Comparison of ENCODE assay signal across 16 cellular contexts in genomic region chr3:134839990-134840389, GRCh38. TPM values are rescaled to one million over a fixed set of nuclear protein-coding genes. Genes with fewer than 3 reads are reported as not detected.
DNase-seq lines count a peak whose midpoint lies in the region; ATAC-seq and TF ChIP-seq lines count a peak whose summit lies in the region.
"Had no signal": no experiment of that assay in that cellular context is flagged by ENCODE, and none has a peak within 500 bp of the region (broad histone marks: within the 10 kb centered on the region; RNA-seq: fewer than 3 reads in every experiment).

No MANE protein-coding gene starts in this region.

- TF ChIP-seq CTCF in PC-3 (conservative IDR thresholded peaks at IDR 0.05; ENCODE audit: low read depth, low read length) (no peak), nephron progenitor cell (IDR thresholded peaks at IDR 0.05) (no peak), ovary (IDR thresholded peaks at IDR 0.05) (no peak)

- H3K9ac ChIP-seq in PC-3 (ENCODE audit: low read length): no peak overlapping the region

- ATAC-seq in GM18861 (IDR thresholded peaks at IDR 0.05; ENCODE audit: unreplicated experiment) (peak; percentile 62), GM21515 (IDR thresholded peaks at IDR 0.05; ENCODE audit: unreplicated experiment) (peak; percentile 69), HG03175 (IDR thresholded peaks at IDR 0.05; ENCODE audit: unreplicated experiment) (peak; percentile 75), PC-3 (no peak)

- H3K4me3 ChIP-seq in PC-3 (ENCODE audit: low read length) (no peak overlapping the region), ovary (no peak overlapping the region)
- H3K4me3 ChIP-seq: dorsolateral prefrontal cortex, psoas muscle had no signal

- peaks cover 22% of the 10 kb centered on the region for H3K4me1 ChIP-seq in PC-3 (ENCODE audit: insufficient read depth, low read length)
- no peaks in the 10 kb centered on the region for H3K4me1 ChIP-seq in ovary (ENCODE audit: insufficient read depth)

- no peaks in the 10 kb centered on the region for H3K36me3 ChIP-seq in PC-3 (ENCODE audit: low read depth, low read length)
- H3K36me3 ChIP-seq in ovary: no peaks in the 10 kb centered on the region

- no peak for DNase-seq in PC-3
- no peak for DNase-seq in caudate nucleus (lab: John Stamatoyannopoulos, UW)
- DNase-seq in NCI-H1105 treated with DMSO at 0.1 percent for 48 hours (lab: John Stamatoyannopoulos, UW): no peak
- no peak for DNase-seq in nephron progenitor cell
- no peak for DNase-seq in ovary
- DNase-seq: activated CD4-positive, alpha-beta T cell treated with anti-CD3 and anti-CD28 coated beads for 1 hour; activated T-cell treated with anti-CD3 and anti-CD28 coated beads, Interleukin-2, amount 50 U/mL, for 48 hours; dorsolateral prefrontal cortex; HFFc6; NCI-H187; psoas muscle had no signal

- H3K27ac ChIP-seq in PC-3 (ENCODE audit: low read length) (peak overlapping the region; percentile 45), caudate nucleus (ENCODE audit: low read depth, low read length) (no peak overlapping the region), ovary (no peak overlapping the region)
- H3K27ac ChIP-seq: dorsolateral prefrontal cortex, psoas muscle had no signal

- H3K79me2 ChIP-seq in PC-3 (ENCODE audit: low read length): no peaks in the 10 kb centered on the region

- no peak overlapping the region for H3K27ac Mint-ChIP-seq in nephron progenitor cell
- H3K27ac Mint-ChIP-seq: B cell; HFFc6; stimulated activated naive CD8-positive, alpha-beta T cell treated with anti-CD3 and anti-CD28 coated beads, Interleukin-15, Interleukin-2, amounts not matched to agents 100 ng/mL and 50 ng/mL, for 24 hours had no signal

- H4K20me1 ChIP-seq in PC-3 (ENCODE audit: low read length): no peaks in the 10 kb centered on the region

- H3K9me3 Mint-ChIP-seq in nephron progenitor cell: peaks cover 27% of the 10 kb centered on the region
- H3K9me3 Mint-ChIP-seq: HFFc6 had no signal

- BruUV-seq in PC-3 (replicated peaks; lab: Mats Ljungman, UMichigan): no TSS peak

- no peaks in the 10 kb centered on the region for H3K4me1 Mint-ChIP-seq in nephron progenitor cell

- H3K4me2 ChIP-seq in PC-3 (ENCODE audit: low read length): peak overlapping the region; percentile 28; the same call in 1 of the 2 replicates

- H3K9me2 ChIP-seq in PC-3 (replicated peaks; ENCODE audit: low read length): no peaks in the 10 kb centered on the region

- intact Hi-C loops in PC-3 (cut with micrococcal nuclease) (no loop called here), ovary (cut with DNase I) (no loop called here)

- no peaks in the 10 kb centered on the region for H3K9me3 ChIP-seq in PC-3 (ENCODE audit: low read length)
- no peaks in the 10 kb centered on the region for H3K9me3 ChIP-seq in ovary
- H3K9me3 ChIP-seq: psoas muscle had no signal

- H3K36me3 Mint-ChIP-seq in nephron progenitor cell (ENCODE audit: low read depth): peaks cover 9% of the 10 kb centered on the region

- CTCF ChIA-PET in PC-3 (lab: Charles Lee): no interaction called here

- no peak for TF ChIP-seq POLR2A in ovary (IDR thresholded peaks at IDR 0.05)

- no peak overlapping the region for H2AFZ ChIP-seq in PC-3 (ENCODE audit: low read length)

- H3F3A ChIP-seq in PC-3 (ENCODE audit: low read length, unreplicated experiment): no peaks in the 10 kb centered on the region

- WGBS in ovary, 3 donors: 58 to 75% (median 65%) methylated on average over 1 of the region's 1 CpG

- no peak for TF ChIP-seq EP300 in ovary (IDR thresholded peaks at IDR 0.05)

- POLR2A ChIA-PET in PC-3 (lab: Charles Lee; ENCODE audit: unreplicated experiment): no interaction called here

- no peaks in the 10 kb centered on the region for H3K27me3 Mint-ChIP-seq in nephron progenitor cell (ENCODE audit: low read depth, poor library complexity)

- H3K4me3 Mint-ChIP-seq in nephron progenitor cell: no peak overlapping the region
- H3K4me3 Mint-ChIP-seq: B cell; HFFc6; stimulated activated naive CD8-positive, alpha-beta T cell treated with anti-CD3 and anti-CD28 coated beads, Interleukin-15, Interleukin-2, amounts not matched to agents 100 ng/mL and 50 ng/mL, for 24 hours had no signal

- H3K27me3 ChIP-seq in PC-3 (ENCODE audit: low read length): no peaks in the 10 kb centered on the region
- H3K27me3 ChIP-seq in ovary: no peaks in the 10 kb centered on the region
- H3K27me3 ChIP-seq: dorsolateral prefrontal cortex had no signal

RNA-seq across cellular contexts. Expression of gene EPHB1, which starts 44.9 kb away (rescaled TPM):
- total RNA-seq in PC-3 (2014; rRNA removed) (0.69 and 0.92 TPM in 2 replicates), ovary (1 to 10 TPM in 4 of 7 donors, under 1 TPM in 3; 0.58 to 2.1 (median 1.0) TPM)
- 1 to 10 TPM in 1 of 2 donors, under 1 TPM in 1; 0.25 to 2.7 TPM for polyA plus RNA-seq in ovary
- total RNA-seq: B cell had no signal
